In genomic region chr10:90821864-90822263, GRCh38 we compare ENCODE assay signal across 2 cellular contexts.
TF ChIP-seq lines count a peak whose summit lies in the region.

No MANE protein-coding gene starts in this region.

TF ChIP-seq in HEK293, 187 proteins besides CTCF, POLR2A, EP300 and RAD21:
- peak; percentile 51; the same call in 1 of the 2 replicates for TF ChIP-seq ZNF707 (tag by site-specific recombination; IDR thresholded peaks at IDR 0.05)

TF ChIP-seq in K562, 482 proteins besides CTCF, POLR2A, EP300 and RAD21:
- peak; percentile 54; the same call in 1 of the 2 replicates for TF ChIP-seq ZNF707 (CRISPR knock-in tag; conservative IDR thresholded peaks at IDR 0.05)
